In the genomic region with DNA sequence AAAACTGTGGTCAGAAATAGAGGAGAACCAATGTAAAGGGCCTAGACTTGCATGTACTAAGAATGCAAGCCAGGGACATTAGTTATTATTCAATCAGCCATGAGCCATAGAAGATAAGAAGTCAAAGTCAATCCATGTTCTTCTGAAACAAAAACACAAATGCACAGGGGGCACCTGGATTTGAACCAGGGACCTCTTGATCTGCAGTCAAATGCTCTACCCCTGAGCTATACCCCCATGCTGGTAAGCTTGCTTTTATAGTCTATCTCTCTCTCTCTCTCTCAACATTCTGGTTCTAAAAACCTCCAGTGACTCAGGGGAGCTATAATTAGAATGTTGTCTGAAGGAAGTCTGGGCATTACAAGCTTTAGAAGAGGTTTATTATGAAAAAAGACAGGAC, we compare ENCODE assay signal across 10 cellular contexts.
DNase-seq lines count a peak whose midpoint lies in the region; ATAC-seq and TF ChIP-seq lines count a peak whose summit lies in the region.
"Had no signal": no experiment of that assay in that cellular context is flagged by ENCODE, and none has a peak within 500 bp of the region (broad histone marks: within the 10 kb centered on the region; RNA-seq: fewer than 3 reads in every experiment).

No MANE protein-coding gene starts in this region.

- H3K36me3 Mint-ChIP-seq in nephron (ENCODE audit: low read depth) = no peaks in the 10 kb centered on the region
- H3K36me3 Mint-ChIP-seq in activated naive CD4-positive, alpha-beta T cell treated with anti-CD3 and anti-CD28 coated beads, Interleukin-2, amount 50 U/mL, for 72 hours = no peaks in the 10 kb centered on the region
- no peaks in the 10 kb centered on the region for H3K36me3 Mint-ChIP-seq in activated CD4-positive, alpha-beta T cell treated with anti-CD3 and anti-CD28 coated beads for 36 hours (ENCODE audit: low read depth)

- TF ChIP-seq CTCF in brain microvascular endothelial cell (IDR thresholded peaks at IDR 0.05; ENCODE audit: low read depth, low read length, missing control alignments) (no peak), nephron (IDR thresholded peaks at IDR 0.05; ENCODE audit: unreplicated experiment in 3 of 3) (no peak), gastroesophageal sphincter (IDR thresholded peaks at IDR 0.05) (no peak)

- intact Hi-C loops in activated CD4-positive, alpha-beta T cell treated with anti-CD3 and anti-CD28 coated beads for 36 hours (cut with DNase I, micrococcal nuclease) = loop anchor here in 1 of 2 experiments (10.0 kb wide), 1 partner anchor 63 kb away; no protein-coding TSS in a partner anchor

- no peak for ATAC-seq in activated naive CD4-positive, alpha-beta T cell treated with anti-CD3 and anti-CD28 coated beads, Interleukin-2, amount 50 U/mL, for 72 hours
- ATAC-seq in activated CD4-positive, alpha-beta T cell treated with anti-CD3 and anti-CD28 coated beads for 36 hours = no peak
- no peak for ATAC-seq in GM21723 (IDR thresholded peaks at IDR 0.05; ENCODE audit: unreplicated experiment)
- no peak for ATAC-seq in gastroesophageal sphincter

- no peak overlapping the region for H3K27ac ChIP-seq in brain microvascular endothelial cell
- H3K27ac ChIP-seq in gastroesophageal sphincter = no peak overlapping the region
- H3K27ac ChIP-seq: parathyroid adenoma had no signal

- H3K27me3 Mint-ChIP-seq in nephron (ENCODE audit: low read depth) = peaks cover 3% of the 10 kb centered on the region
- peaks cover 13% of the 10 kb centered on the region for H3K27me3 Mint-ChIP-seq in activated CD4-positive, alpha-beta T cell treated with anti-CD3 and anti-CD28 coated beads for 36 hours

- no peaks in the 10 kb centered on the region for H3K9me3 ChIP-seq in gastroesophageal sphincter

- H3K4me3 ChIP-seq in brain microvascular endothelial cell (ENCODE audit: low read depth, low read length) (no peak overlapping the region), gastroesophageal sphincter (no peak overlapping the region)

- H3K4me1 ChIP-seq in gastroesophageal sphincter = no peaks in the 10 kb centered on the region
- H3K4me1 ChIP-seq: parathyroid adenoma had no signal

- POLR2A ChIA-PET in activated CD4-positive, alpha-beta T cell treated with anti-CD3 and anti-CD28 coated beads for 36 hours (lab: Charles Lee) = no interaction called here

- in situ Hi-C loops in brain microvascular endothelial cell (cut with HindIII; ENCODE audit: low pct_ligation_motif_present, low sequenced_read_pairs) = no loop called here

- H3K27ac Mint-ChIP-seq in nephron = peak overlapping the region in 2 of 3 experiments; percentile 16 to 39
- no peak overlapping the region for H3K27ac Mint-ChIP-seq in activated naive CD4-positive, alpha-beta T cell treated with anti-CD3 and anti-CD28 coated beads, Interleukin-2, amount 50 U/mL, for 72 hours
- no peak overlapping the region for H3K27ac Mint-ChIP-seq in activated CD4-positive, alpha-beta T cell treated with anti-CD3 and anti-CD28 coated beads for 36 hours

- H3K9me3 Mint-ChIP-seq in nephron = no peaks in the 10 kb centered on the region
- H3K9me3 Mint-ChIP-seq in activated naive CD4-positive, alpha-beta T cell treated with anti-CD3 and anti-CD28 coated beads, Interleukin-2, amount 50 U/mL, for 72 hours = no peaks in the 10 kb centered on the region
- no peaks in the 10 kb centered on the region for H3K9me3 Mint-ChIP-seq in activated CD4-positive, alpha-beta T cell treated with anti-CD3 and anti-CD28 coated beads for 36 hours (ENCODE audit: low read depth)

- H3K27me3 ChIP-seq in brain microvascular endothelial cell (replicated peaks) (no peaks in the 10 kb centered on the region), gastroesophageal sphincter (no peaks in the 10 kb centered on the region)

- TF ChIP-seq POLR2A in gastroesophageal sphincter (IDR thresholded peaks at IDR 0.05) = no peak

- DNase-seq in DMS53 treated with DMSO at 0.1 percent for 48 hours (lab: John Stamatoyannopoulos, UW; ENCODE audit: unreplicated experiment) = peak; percentile 4
- DNase-seq in M059J (ENCODE audit: low read depth) = peak; percentile 26
- DNase-seq in brain microvascular endothelial cell = peak; percentile 82
- DNase-seq in activated naive CD4-positive, alpha-beta T cell treated with anti-CD3 and anti-CD28 coated beads, Interleukin-2, amount 50 U/mL, for 72 hours (ENCODE audit: low spot score in 2 of 2) = no peak
- DNase-seq in activated CD4-positive, alpha-beta T cell treated with anti-CD3 and anti-CD28 coated beads for 36 hours = no peak
- DNase-seq: activated CD4-positive, alpha-beta T cell treated with anti-CD3 and anti-CD28 coated beads for 4 hours had no signal

- no peak overlapping the region for H3K4me3 Mint-ChIP-seq in nephron
- no peak overlapping the region for H3K4me3 Mint-ChIP-seq in activated CD4-positive, alpha-beta T cell treated with anti-CD3 and anti-CD28 coated beads for 36 hours

- H3K36me3 ChIP-seq in brain microvascular endothelial cell (replicated peaks) (no peaks in the 10 kb centered on the region), gastroesophageal sphincter (no peaks in the 10 kb centered on the region)

- CTCF ChIA-PET in activated CD4-positive, alpha-beta T cell treated with anti-CD3 and anti-CD28 coated beads for 36 hours (lab: Charles Lee) = interaction anchor here (0.7 kb wide), 1 partner anchor 111 kb away, joined by 4 read pairs; no protein-coding TSS in a partner anchor

- peaks cover 6% of the 10 kb centered on the region for H3K4me1 Mint-ChIP-seq in nephron
- no peaks in the 10 kb centered on the region for H3K4me1 Mint-ChIP-seq in activated CD4-positive, alpha-beta T cell treated with anti-CD3 and anti-CD28 coated beads for 36 hours

- TF ChIP-seq EP300 in gastroesophageal sphincter (IDR thresholded peaks at IDR 0.05) = no peak

Comparison
In these comparisons a context has a peak if more than half of its experiments do, and no peak if none do; other contexts are left out.
1. DNase-seq: peak in DMS53 treated with DMSO at 0.1 percent for 48 hours (single experiment), M059J (single experiment) and brain microvascular endothelial cell (single experiment); none in activated naive CD4-positive, alpha-beta T cell treated with anti-CD3 and anti-CD28 coated beads, Interleukin-2, amount 50 U/mL, for 72 hours (0 of 2) and activated CD4-positive, alpha-beta T cell treated with anti-CD3 and anti-CD28 coated beads for 36 hours (single experiment).
2. H3K27ac Mint-ChIP-seq: peak in nephron (2 of 3); none in activated naive CD4-positive, alpha-beta T cell treated with anti-CD3 and anti-CD28 coated beads, Interleukin-2, amount 50 U/mL, for 72 hours (0 of 2) and activated CD4-positive, alpha-beta T cell treated with anti-CD3 and anti-CD28 coated beads for 36 hours (single experiment).